Comparison of ENCODE assay signal across 9 cellular contexts in genomic region chr14:102819176-102819628, GRCh38. TPM values are rescaled to one million over a fixed set of nuclear protein-coding genes. Genes with fewer than 3 reads are reported as not detected.
DNase-seq lines count a peak whose midpoint lies in the region; ATAC-seq and TF ChIP-seq lines count a peak whose summit lies in the region.
"Had no signal": no experiment of that assay in that cellular context is flagged by ENCODE, and none has a peak within 500 bp of the region (broad histone marks: within the 10 kb centered on the region; RNA-seq: fewer than 3 reads in every experiment).

No MANE protein-coding gene starts in this region.

- no peaks in the 10 kb centered on the region for H3K9me2 ChIP-seq in SK-N-SH

- H3K27me3 ChIP-seq in esophagus squamous epithelium (no peaks in the 10 kb centered on the region), SK-N-SH (ENCODE audit: insufficient read depth) (no peaks in the 10 kb centered on the region)

- peak; percentile 84 for DNase-seq in stimulated activated naive CD4-positive, alpha-beta T cell treated with Interleukin-2 at 50 U/mL for 16 hours (lab: John Stamatoyannopoulos, UW)
- DNase-seq in stimulated activated naive CD4-positive, alpha-beta T cell (lab: John Stamatoyannopoulos, UW) = no peak
- peak; percentile 45 to 50 for DNase-seq in activated CD4-positive, alpha-beta T cell treated with anti-CD3 and anti-CD28 coated beads for 4 hours
- DNase-seq in esophagus squamous epithelium (lab: John Stamatoyannopoulos, UW) = no peak
- DNase-seq in SK-N-SH = no peak
- DNase-seq in amniotic stem cell (lab: John Stamatoyannopoulos, UW) = no peak

- no peak for TF ChIP-seq RAD21 in SK-N-SH (IDR thresholded peaks at IDR 0.05; ENCODE audit: low read length)

- peak in 1 of 4 donors; percentile 26 for TF ChIP-seq POLR2A in esophagus squamous epithelium (IDR thresholded peaks at IDR 0.05)

- intact Hi-C loops in esophagus squamous epithelium (cut with DNase I) = no loop called here

- H3K4me3 ChIP-seq in esophagus squamous epithelium (peak overlapping the region in 3 of 4 donors; percentile 5 to 49 (median 8)), SK-N-SH (ENCODE audit: low read depth in 2 of 2, low read length in 1 of 2) (no peak overlapping the region)

- H3K4me1 Mint-ChIP-seq in stimulated activated naive CD8-positive, alpha-beta T cell treated with anti-CD3 and anti-CD28 coated beads, Interleukin-15, Interleukin-2, amounts not matched to agents 100 ng/mL and 50 ng/mL, for 24 hours (ENCODE audit: low read depth) = peaks cover 90% of the 10 kb centered on the region

- peak overlapping the region; percentile 74 for H3K4me3 Mint-ChIP-seq in stimulated activated naive CD8-positive, alpha-beta T cell treated with anti-CD3 and anti-CD28 coated beads, Interleukin-15, Interleukin-2, amounts not matched to agents 100 ng/mL and 50 ng/mL, for 24 hours

- CTCF ChIA-PET in SK-N-SH (lab: Yijun Ruan, JAX) = interaction anchor here (1.1 kb wide), 1 partner anchor 14 kb away, joined by 3 read pairs; no protein-coding TSS in a partner anchor

- peaks cover 91% of the 10 kb centered on the region for H3K79me2 ChIP-seq in SK-N-SH (ENCODE audit: insufficient read depth)

- no peak overlapping the region for H2AFZ ChIP-seq in SK-N-SH (ENCODE audit: low read depth)

- H3K36me3 ChIP-seq in esophagus squamous epithelium (no peaks in the 10 kb centered on the region), SK-N-SH (replicated peaks in 1 of 2; ENCODE audit: control insufficient read depth in 1 of 2, insufficient read depth in 2 of 2, low read length in 1 of 2) (no peaks in the 10 kb centered on the region)

- WGBS in esophagus squamous epithelium, 2 donors = 38 to 41% methylated on average over 8 to 9 of the region's 9 CpGs
- WGBS in SK-N-SH (ENCODE audit: low lambda C conversion rate) = 97% methylated on average over 9 of the region's 9 CpGs

- no peak overlapping the region for H3K9ac ChIP-seq in SK-N-SH

- peaks cover 13% of the 10 kb centered on the region for H3F3A ChIP-seq in SK-N-SH (replicated peaks; ENCODE audit: insufficient read depth)

- H3K4me1 ChIP-seq in esophagus squamous epithelium (peaks cover 0 to 55% (median 19%) of the 10 kb centered on the region in 3 donors), SK-N-SH (ENCODE audit: control insufficient read depth in 1 of 2, insufficient read depth in 2 of 2, low read depth in 1 of 2, low read length in 1 of 2) (peaks cover 0 to 12% of the 10 kb centered on the region in 2 experiments; a peak in 2 of 4 replicates)

- no peaks in the 10 kb centered on the region for H3K9me3 ChIP-seq in esophagus squamous epithelium
- H3K9me3 ChIP-seq in SK-N-SH = no peaks in the 10 kb centered on the region

- no peaks in the 10 kb centered on the region for H3K9me3 Mint-ChIP-seq in stimulated activated naive CD8-positive, alpha-beta T cell treated with anti-CD3 and anti-CD28 coated beads, Interleukin-15, Interleukin-2, amounts not matched to agents 100 ng/mL and 50 ng/mL, for 24 hours

- H3K36me3 Mint-ChIP-seq in stimulated activated naive CD8-positive, alpha-beta T cell treated with anti-CD3 and anti-CD28 coated beads, Interleukin-15, Interleukin-2, amounts not matched to agents 100 ng/mL and 50 ng/mL, for 24 hours (ENCODE audit: low read depth) = peaks cover 50% of the 10 kb centered on the region

- POLR2A ChIA-PET in SK-N-SH (lab: Yijun Ruan, JAX) = no interaction called here

- peak; percentile 69 for ATAC-seq in HG03280 (IDR thresholded peaks at IDR 0.05; ENCODE audit: unreplicated experiment)

- H4K20me1 ChIP-seq in SK-N-SH (ENCODE audit: insufficient read depth) = peaks cover 57% of the 10 kb centered on the region

- TF ChIP-seq EP300 in SK-N-SH (IDR thresholded peaks at IDR 0.05; ENCODE audit: borderline replicate concordance in 1 of 2, low read depth in 1 of 2, low read length in 1 of 2) = no peak

- TF ChIP-seq CTCF in esophagus squamous epithelium (IDR thresholded peaks at IDR 0.05) (no peak), SK-N-SH (IDR thresholded peaks at IDR 0.05) (no peak)

- H3K4me2 ChIP-seq in SK-N-SH = no peak overlapping the region

- no peaks in the 10 kb centered on the region for H3K27me3 Mint-ChIP-seq in stimulated activated naive CD8-positive, alpha-beta T cell treated with anti-CD3 and anti-CD28 coated beads, Interleukin-15, Interleukin-2, amounts not matched to agents 100 ng/mL and 50 ng/mL, for 24 hours

- peak overlapping the region; percentile 49 to 79 (median 66) for H3K27ac ChIP-seq in esophagus squamous epithelium
- H3K27ac ChIP-seq in SK-N-SH (ENCODE audit: low read depth in 2 of 2, low read length in 1 of 2) = no peak overlapping the region
- H3K27ac ChIP-seq: C4-2B had no signal

- peak overlapping the region; percentile 95 for H3K27ac Mint-ChIP-seq in stimulated activated naive CD8-positive, alpha-beta T cell treated with anti-CD3 and anti-CD28 coated beads, Interleukin-15, Interleukin-2, amounts not matched to agents 100 ng/mL and 50 ng/mL, for 24 hours

TF ChIP-seq in SK-N-SH, 30 proteins besides CTCF, POLR2A, EP300 and RAD21:
- TF ChIP-seq TAF1 (IDR thresholded peaks at IDR 0.05; ENCODE audit: borderline replicate concordance, low read depth, low read length) (no peak), RXRA (IDR thresholded peaks at IDR 0.05; ENCODE audit: borderline replicate concordance, low read depth) (no peak), GABPA (IDR thresholded peaks at IDR 0.05; ENCODE audit: low read depth) (no peak), MAX (IDR thresholded peaks at IDR 0.05; ENCODE audit: low read depth) (no peak), GATA2 (CRISPR knock-in tag; IDR thresholded peaks at IDR 0.05) (no peak), ELF1 (IDR thresholded peaks at IDR 0.05) (no peak), PBX3 (IDR thresholded peaks at IDR 0.05) (no peak), REST (IDR thresholded peaks at IDR 0.05; ENCODE audit: low read depth, low read length) (no peak), NRF1 (IDR thresholded peaks at IDR 0.05; ENCODE audit: low read depth, low read length) (no peak), FOSL2 (IDR thresholded peaks at IDR 0.05; ENCODE audit: borderline replicate concordance, low read depth) (no peak), EZH2phosphoT487 (IDR thresholded peaks at IDR 0.05; ENCODE audit: borderline replicate concordance, low read depth) (no peak), CHD2 (IDR thresholded peaks at IDR 0.05; ENCODE audit: low read length, partially characterized antibody) (no peak), RCOR1 (IDR thresholded peaks at IDR 0.05; ENCODE audit: low read length) (no peak), USF1 (IDR thresholded peaks at IDR 0.05; ENCODE audit: borderline replicate concordance, low read depth) (no peak)

RNA-seq across cellular contexts. Expression of gene TRAF3, which starts 42.0 kb away (rescaled TPM):
- 10 to 100 TPM; 11.2 to 19.3 (median 13.2) TPM for total RNA-seq in esophagus squamous epithelium
- polyA plus RNA-seq in SK-N-SH (2012; rRNA removed) = 16.5 and 17.9 TPM in 2 replicates
- 14.6 and 16.4 TPM in 2 replicates for polyA plus RNA-seq in SK-N-SH (2012; cell fraction: cytosol; rRNA removed)
- 21.0 and 31.9 TPM in 2 replicates for polyA plus RNA-seq in SK-N-SH (2012; cell fraction: nucleus; rRNA removed)

Comparison
In these comparisons a context has a peak if more than half of its experiments do, and no peak if none do; other contexts are left out.
1. DNase-seq: peak in stimulated activated naive CD4-positive, alpha-beta T cell treated with Interleukin-2 at 50 U/mL for 16 hours (single experiment) and activated CD4-positive, alpha-beta T cell treated with anti-CD3 and anti-CD28 coated beads for 4 hours (2 of 2); none in stimulated activated naive CD4-positive, alpha-beta T cell (0 of 6), esophagus squamous epithelium (single experiment), SK-N-SH (single experiment) and amniotic stem cell (single experiment).
2. H3K27ac ChIP-seq: peak in esophagus squamous epithelium (4 of 4); none in SK-N-SH (0 of 2).
3. H3K4me3 ChIP-seq: peak in esophagus squamous epithelium (3 of 4); none in SK-N-SH (0 of 2).